In the genomic region with DNA sequence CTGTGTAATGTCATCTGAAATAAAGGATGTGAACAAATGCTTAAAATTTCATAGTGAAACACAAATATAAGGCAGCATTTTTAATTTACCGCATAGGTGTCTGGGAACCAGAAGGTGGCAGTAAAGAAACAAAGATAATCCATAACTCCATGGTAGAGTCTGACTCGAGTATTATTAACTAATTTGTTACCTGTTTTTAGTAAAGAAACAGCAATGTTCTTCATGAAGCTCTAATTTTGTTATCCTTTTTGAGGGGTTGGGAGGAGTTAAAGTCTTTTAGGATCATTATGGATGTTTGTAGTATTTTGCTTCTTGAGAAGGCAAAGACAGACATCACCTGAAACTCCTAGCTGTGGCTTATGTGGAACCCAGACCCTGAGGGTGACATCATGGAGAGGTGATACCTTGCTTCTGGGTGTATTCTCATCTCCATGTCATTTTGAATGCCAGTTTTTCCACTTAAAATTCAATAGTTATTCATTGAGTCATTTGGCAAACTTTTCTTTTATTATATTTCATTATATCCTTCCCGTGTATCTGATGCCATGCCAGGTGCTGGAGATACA, we compare ENCODE assay signal across 8 cellular contexts.
DNase-seq lines count a peak whose midpoint lies in the region; ATAC-seq, FAIRE-seq and TF ChIP-seq lines count a peak whose summit lies in the region.

No MANE protein-coding gene starts in this region.

- no peaks in the 10 kb centered on the region for H4K20me1 ChIP-seq in keratinocyte (ENCODE audit: control insufficient read depth, extremely low read depth, insufficient read depth, low read length)

- TF ChIP-seq POLR2A in uterus (IDR thresholded peaks at IDR 0.05): no peak

- intact Hi-C loops in uterus (cut with DNase I; ENCODE audit: low total_unique reads): no loop called here

- peak; percentile 79 for FAIRE-seq in keratinocyte (lab: Jason Lieb, UNC)

- no peak overlapping the region for H2AFZ ChIP-seq in keratinocyte (ENCODE audit: control insufficient read depth, low read length)

- H3K9me3 ChIP-seq in keratinocyte (ENCODE audit: control insufficient read depth, low read depth, low read length) (no peaks in the 10 kb centered on the region), uterus (no peaks in the 10 kb centered on the region)

- H3K36me3 ChIP-seq in brain microvascular endothelial cell (replicated peaks) (no peaks in the 10 kb centered on the region), keratinocyte (ENCODE audit: control insufficient read depth in 2 of 2, extremely low read depth in 1 of 2, insufficient read depth in 2 of 2, low read length in 2 of 2) (peaks cover 0 to 2% of the 10 kb centered on the region in 2 experiments), uterus (no peaks in the 10 kb centered on the region)

- H3K9me1 ChIP-seq in keratinocyte (ENCODE audit: control insufficient read depth, extremely low read depth, insufficient read depth, low read length): no peaks in the 10 kb centered on the region

- peak; percentile 60 for DNase-seq in ACHN
- peak; percentile 39 for DNase-seq in NCI-H2227 (lab: John Stamatoyannopoulos, UW; ENCODE audit: unreplicated experiment)
- no peak for DNase-seq in brain microvascular endothelial cell
- DNase-seq in keratinocyte (ENCODE audit: low read depth, low spot score): no peak
- DNase-seq in uterus: no peak
- no peak for DNase-seq in HuH-7.5 (ENCODE audit: low spot score)

- dilution Hi-C loops in keratinocyte (cut with MboI; ENCODE audit: extremely low pct_ligation_motif_present, low sequenced_read_pairs): no loop called here

- peak; percentile 51; the same call in 2 of the 3 replicates for TF ChIP-seq CTCF in GM12872 (IDR thresholded peaks at IDR 0.05; ENCODE audit: insufficient read depth, low read depth, low read length)
- TF ChIP-seq CTCF in brain microvascular endothelial cell (IDR thresholded peaks at IDR 0.05; ENCODE audit: low read depth, low read length, missing control alignments): peak; percentile 45
- peak in 2 of 3 experiments; percentile 39 to 56 for TF ChIP-seq CTCF in keratinocyte (optimal IDR thresholded peaks at IDR 0.05 in 1 of 3, IDR thresholded peaks at IDR 0.05 in 1 of 3, conservative IDR thresholded peaks at IDR 0.05 in 1 of 3; ENCODE audit: extremely low read depth in 1 of 3, insufficient read depth in 2 of 3, low read length in 3 of 3)
- TF ChIP-seq CTCF in uterus (IDR thresholded peaks at IDR 0.05): peak; percentile 51 to 71 (median 65)

- H3K4me1 ChIP-seq in keratinocyte (ENCODE audit: control insufficient read depth, extremely low read depth, insufficient read depth, low read length) (peaks cover 25% of the 10 kb centered on the region), uterus (no peaks in the 10 kb centered on the region)

- H3K27me3 ChIP-seq in brain microvascular endothelial cell (replicated peaks) (no peaks in the 10 kb centered on the region), keratinocyte (ENCODE audit: control insufficient read depth, extremely low read depth, insufficient read depth, low read length) (no peaks in the 10 kb centered on the region), uterus (no peaks in the 10 kb centered on the region)

- in situ Hi-C loops in ACHN (cut with HindIII; ENCODE audit: low pct_ligation_motif_present, low pct_unique_long_range_greater_than_20kb, low sequenced_read_pairs) (no loop called here), brain microvascular endothelial cell (cut with HindIII; ENCODE audit: low pct_ligation_motif_present, low sequenced_read_pairs) (no loop called here)

- no peaks in the 10 kb centered on the region for H3K79me2 ChIP-seq in keratinocyte (ENCODE audit: control insufficient read depth, insufficient read depth, low read length)

- H3K27ac ChIP-seq in brain microvascular endothelial cell (no peak overlapping the region), keratinocyte (ENCODE audit: control insufficient read depth, insufficient read depth, low read length) (no peak overlapping the region), uterus (peak overlapping the region in 1 of 2 donors; percentile 29)

- ATAC-seq in HG03045 (IDR thresholded peaks at IDR 0.05; ENCODE audit: unreplicated experiment): no peak

- no peak overlapping the region for H3K9ac ChIP-seq in keratinocyte (ENCODE audit: control insufficient read depth, extremely low read depth, insufficient read depth, low read length)

- H3K4me2 ChIP-seq in keratinocyte (ENCODE audit: control insufficient read depth, extremely low read depth, insufficient read depth, low read depth, low read length): peak overlapping the region; percentile 7

- no peak overlapping the region for H3K4me3 ChIP-seq in brain microvascular endothelial cell (ENCODE audit: low read depth, low read length)
- H3K4me3 ChIP-seq in keratinocyte (ENCODE audit: control insufficient read depth in 2 of 3, extremely low read depth in 1 of 3, insufficient read depth in 2 of 3, low read depth in 1 of 3, low read length in 3 of 3): no peak overlapping the region
- H3K4me3 ChIP-seq in uterus: no peak overlapping the region

Comparison
In these comparisons a context has a peak if more than half of its experiments do, and no peak if none do; other contexts are left out.
1. DNase-seq: peak in ACHN (single experiment) and NCI-H2227 (single experiment); none in brain microvascular endothelial cell (single experiment), keratinocyte (single experiment), uterus (0 of 2) and HuH-7.5 (single experiment).
2. Peak in every context shown above with its lines, with median percentiles within 50 percentile points of each other: CTCF ChIP-seq.